In the genomic region with DNA sequence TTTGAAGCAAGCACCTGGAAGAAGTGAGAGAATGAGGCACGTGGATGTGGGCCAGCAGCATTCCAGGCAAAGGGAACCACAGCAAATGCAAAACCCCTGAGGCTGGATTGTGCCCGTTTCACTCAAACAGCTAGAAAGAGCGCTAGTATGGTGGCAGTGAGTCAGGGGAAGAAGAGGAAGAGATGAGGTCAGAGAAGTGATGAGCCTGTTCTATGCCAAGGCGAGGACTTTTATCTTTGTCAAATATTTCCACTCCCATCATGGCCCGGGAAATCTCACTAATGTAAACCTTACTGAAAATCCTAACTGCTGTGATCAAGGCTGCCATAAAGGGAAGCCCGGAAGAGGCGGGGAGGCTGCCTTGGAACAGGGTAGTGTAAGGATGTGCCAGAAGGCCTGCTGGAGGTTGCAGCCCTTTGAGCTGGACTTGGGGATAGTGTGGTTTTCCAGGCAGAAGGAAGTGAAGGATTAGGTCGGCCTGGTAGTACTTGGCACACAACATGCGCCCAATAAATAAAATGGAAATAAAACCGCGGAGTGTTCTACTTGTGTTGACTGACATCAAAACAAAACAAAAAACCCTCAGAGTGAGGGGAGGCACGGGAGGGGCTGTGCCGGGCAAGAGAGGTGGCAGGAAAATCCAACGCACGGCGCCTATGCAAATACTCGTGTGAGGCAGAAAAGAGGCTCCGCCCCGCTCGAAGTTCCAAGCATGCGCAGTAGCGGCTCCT, we compare ENCODE assay signal across 1 cellular context.
A peak's percentile ranks its signal among the peaks of the same experiment; 100 is the strongest.
TF ChIP-seq lines count a peak whose summit lies in the region.

No MANE protein-coding gene starts in this region.

TF ChIP-seq in H1, 55 proteins besides CTCF, POLR2A, EP300 and RAD21:
- TF ChIP-seq NRF1 (IDR thresholded peaks at IDR 0.05; ENCODE audit: low read depth, low read length): peak; percentile 24; the same call in 1 of the 2 replicates
- TF ChIP-seq, protein P1, sequence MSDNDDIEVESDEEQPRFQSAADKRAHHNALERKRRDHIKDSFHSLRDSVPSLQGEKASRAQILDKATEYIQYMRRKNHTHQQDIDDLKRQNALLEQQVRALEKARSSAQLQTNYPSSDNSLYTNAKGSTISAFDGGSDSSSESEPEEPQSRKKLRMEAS (IDR thresholded peaks at IDR 0.05): no peak
